8 cellular contexts compared by ENCODE assay signal in genomic region chr22:37218771-37219411, GRCh38. TPM values are rescaled to one million over a fixed set of nuclear protein-coding genes. Genes with fewer than 3 reads are reported as not detected.
DNase-seq lines count a peak whose midpoint lies in the region; ATAC-seq and TF ChIP-seq lines count a peak whose summit lies in the region.

No MANE protein-coding gene starts in this region.

- intact Hi-C loops in esophagus muscularis mucosa (cut with DNase I): no loop called here

- no peak overlapping the region for H2BK5ac ChIP-seq in neuronal stem cell (ENCODE audit: low read length)

- no peak overlapping the region for H3K18ac ChIP-seq in neuronal stem cell (ENCODE audit: low read length)

- TF ChIP-seq EP300 in esophagus muscularis mucosa (IDR thresholded peaks at IDR 0.05): no peak

- no peak overlapping the region for H3K4me2 ChIP-seq in neuronal stem cell (ENCODE audit: insufficient read depth, low read length, poor library complexity, severe bottlenecking)

- H3K36me3 Mint-ChIP-seq in WTC11: no peaks in the 10 kb centered on the region

- no peak overlapping the region for H3K4me3 Mint-ChIP-seq in WTC11

- no CpG with 5 or more reads among the region's 7 CpGs for WGBS in neuronal stem cell (ENCODE audit: extremely low coverage in 2 of 2, insufficient read length in 2 of 2, insufficient replicate concordance in 1 of 2), 2 donors
- 35% methylated on average over 7 of the region's 7 CpGs for WGBS in esophagus muscularis mucosa

- no peak for TF ChIP-seq POLR2A in esophagus muscularis mucosa (IDR thresholded peaks at IDR 0.05; ENCODE audit: low read depth)

- peak; percentile 84 for ATAC-seq in GM18909 (IDR thresholded peaks at IDR 0.05; ENCODE audit: poor library complexity, unreplicated experiment)
- ATAC-seq in HG03039 (IDR thresholded peaks at IDR 0.05; ENCODE audit: unreplicated experiment): peak; percentile 68
- no peak for ATAC-seq in WTC11

- H3K14ac ChIP-seq in neuronal stem cell (ENCODE audit: low read length): no peak overlapping the region

- no peak overlapping the region for H3K4me3 ChIP-seq in neuronal stem cell (ENCODE audit: low read length in 2 of 2)
- no peak overlapping the region for H3K4me3 ChIP-seq in esophagus muscularis mucosa

- H3K36me3 ChIP-seq in neuronal stem cell (replicated peaks in 1 of 2; ENCODE audit: control insufficient read depth in 2 of 2, insufficient read depth in 2 of 2, low read length in 2 of 2): no peaks in the 10 kb centered on the region
- H3K36me3 ChIP-seq in esophagus muscularis mucosa: no peaks in the 10 kb centered on the region

- H3K4me1 Mint-ChIP-seq in WTC11: peaks cover 5% of the 10 kb centered on the region

- H3K4ac ChIP-seq in neuronal stem cell (ENCODE audit: low read length): no peak overlapping the region

- H2BK15ac ChIP-seq in neuronal stem cell (ENCODE audit: low read length): no peak overlapping the region

- H3K27me3 Mint-ChIP-seq in WTC11 (ENCODE audit: low read depth): peaks cover 17% of the 10 kb centered on the region

- DNase-seq in activated CD4-positive, alpha-beta T cell treated with anti-CD3 and anti-CD28 coated beads, Interleukin-2, amount 50 U/mL, for 1 hour: peak; percentile 74
- peak; percentile 61 for DNase-seq in stimulated activated CD4-positive, alpha-beta T cell treated with anti-CD3 and anti-CD28 coated beads, Interleukin-12 subunit alpha, Interleukin-12 subunit beta, amount 100 ng/mL, for 4 hours
- DNase-seq in neuronal stem cell (ENCODE audit: low spot score) (no peak), WTC11 (ENCODE audit: low spot score) (no peak), esophagus muscularis mucosa (ENCODE audit: extremely low spot score) (no peak), COLO668 (lab: John Stamatoyannopoulos, UW; ENCODE audit: unreplicated experiment) (no peak)

- no peak overlapping the region for H3K27ac Mint-ChIP-seq in WTC11

- H2AFZ ChIP-seq in neuronal stem cell (ENCODE audit: low read length): no peak overlapping the region

- H2AK5ac ChIP-seq in neuronal stem cell (ENCODE audit: low read depth, low read length): no peak overlapping the region

- H3K79me1 ChIP-seq in neuronal stem cell (ENCODE audit: low read depth, low read length): no peaks in the 10 kb centered on the region

- H2BK12ac ChIP-seq in neuronal stem cell (ENCODE audit: low read length): no peak overlapping the region

- no peak overlapping the region for H2BK120ac ChIP-seq in neuronal stem cell (ENCODE audit: low read depth, low read length)

- POLR2A ChIA-PET in WTC11 (lab: Charles Lee): no interaction called here

- peaks cover 0 to 1% of the 10 kb centered on the region in 2 donors for H3K4me1 ChIP-seq in neuronal stem cell (ENCODE audit: control insufficient read depth in 2 of 2, insufficient read depth in 1 of 2, low read depth in 1 of 2, low read length in 2 of 2)
- H3K4me1 ChIP-seq in esophagus muscularis mucosa: no peaks in the 10 kb centered on the region

- H3K9me3 ChIP-seq in neuronal stem cell (replicated peaks in 1 of 2; ENCODE audit: control insufficient read depth in 2 of 2, insufficient read depth in 1 of 2, low read depth in 1 of 2, low read length in 2 of 2) (peaks cover 0 to 3% of the 10 kb centered on the region in 2 donors), esophagus muscularis mucosa (no peaks in the 10 kb centered on the region)

- TF ChIP-seq CTCF in WTC11 (IDR thresholded peaks at IDR 0.05): no peak
- TF ChIP-seq CTCF in esophagus muscularis mucosa (IDR thresholded peaks at IDR 0.05): no peak

- H3K27ac ChIP-seq in neuronal stem cell (replicated peaks; ENCODE audit: low read length) (no peak overlapping the region), esophagus muscularis mucosa (replicated peaks in 1 of 4) (no peak overlapping the region)

- H3K9me3 Mint-ChIP-seq in WTC11: peaks cover 12% of the 10 kb centered on the region

- H3K23ac ChIP-seq in neuronal stem cell (ENCODE audit: low read depth, low read length, poor library complexity): no peak overlapping the region

- CTCF ChIA-PET in WTC11 (lab: Charles Lee): interaction anchor here (1.5 to 1.8 kb wide), 2 partner anchors 19 to 92 kb away, joined by 3 to 6 read pairs; no protein-coding TSS in a partner anchor

- H3K9ac ChIP-seq in neuronal stem cell (ENCODE audit: low read depth, low read length, poor library complexity): no peak overlapping the region

- H3K27me3 ChIP-seq in neuronal stem cell (ENCODE audit: control insufficient read depth in 3 of 3, insufficient read depth in 3 of 3, low read depth in 1 of 3, low read length in 3 of 3) (peaks cover 0 to 46% (median 0%) of the 10 kb centered on the region in 3 experiments), esophagus muscularis mucosa (peaks cover 0 to 46% (median 0%) of the 10 kb centered on the region in 4 donors)

- no peak overlapping the region for H4K8ac ChIP-seq in neuronal stem cell (ENCODE audit: low read depth, low read length)

- no peak overlapping the region for H4K91ac ChIP-seq in neuronal stem cell (ENCODE audit: low read depth, low read length, poor library complexity)

TF ChIP-seq in WTC11, 78 proteins besides CTCF, POLR2A, EP300 and RAD21 (continues in another document):
- TF ChIP-seq ZSCAN18 (CRISPR knock-in tag; IDR thresholded peaks at IDR 0.05): no peak
- no peak for TF ChIP-seq NFATC4 (CRISPR knock-in tag; IDR thresholded peaks at IDR 0.05)
- TF ChIP-seq PREB (CRISPR knock-in tag; IDR thresholded peaks at IDR 0.05; ENCODE audit: borderline replicate concordance): no peak
- no peak for TF ChIP-seq JAZF1 (CRISPR knock-in tag; IDR thresholded peaks at IDR 0.05)
- no peak for TF ChIP-seq ZNF423 (CRISPR knock-in tag; IDR thresholded peaks at IDR 0.05)
- no peak for TF ChIP-seq ZNF281 (CRISPR knock-in tag; IDR thresholded peaks at IDR 0.05)
- no peak for TF ChIP-seq ZNF671 (CRISPR knock-in tag; IDR thresholded peaks at IDR 0.05)
- TF ChIP-seq MLX (CRISPR knock-in tag; IDR thresholded peaks at IDR 0.05): no peak
- TF ChIP-seq ZNF396 (CRISPR knock-in tag; IDR thresholded peaks at IDR 0.05; ENCODE audit: borderline replicate concordance): no peak
- TF ChIP-seq KAT7 (CRISPR knock-in tag; IDR thresholded peaks at IDR 0.05; ENCODE audit: borderline replicate concordance): no peak
- no peak for TF ChIP-seq TP53 (CRISPR knock-in tag; IDR thresholded peaks at IDR 0.05)

RNA-seq across cellular contexts. Expression of gene SSTR3, which starts 6.6 kb away (rescaled TPM):
- 0.22 TPM for polyA plus RNA-seq in neuronal stem cell (2013, experiment 1 of 2)
- 0.28 TPM for polyA plus RNA-seq in neuronal stem cell (2013, experiment 2 of 2)
- 0.21 to 0.25 TPM (median 0.22 TPM) in 3 replicates for total RNA-seq in WTC11 (2021)
- not detected for total RNA-seq in esophagus muscularis mucosa

RNA-seq across cellular contexts. Expression of gene RAC2, which starts 25.2 kb away (rescaled TPM):
- polyA plus RNA-seq in neuronal stem cell (2013, experiment 1 of 2): 1.2 TPM
- polyA plus RNA-seq in neuronal stem cell (2013, experiment 2 of 2): 1.1 TPM
- total RNA-seq in WTC11 (2021) (3.6 to 4.9 TPM (median 4.9 TPM) in 3 replicates), esophagus muscularis mucosa (10 to 100 TPM in 1 of 4 donors, 1 to 10 TPM in 3; 4.1 to 21.9 (median 7.2) TPM)

RNA-seq across cellular contexts. Expression of gene C1QTNF6, which starts 30.8 kb away (rescaled TPM):
- 17.0 TPM for polyA plus RNA-seq in neuronal stem cell (2013, experiment 1 of 2)
- polyA plus RNA-seq in neuronal stem cell (2013, experiment 2 of 2): 18.2 TPM
- total RNA-seq in WTC11 (2021) (5.7 to 6.4 TPM (median 5.9 TPM) in 3 replicates), esophagus muscularis mucosa (1 to 10 TPM in 3 of 4 donors, under 1 TPM in 1; 0.83 to 2.9 (median 1.3) TPM)

Comparison
In these comparisons a context has a peak if more than half of its experiments do, and no peak if none do; other contexts are left out.
1. DNase-seq: peak in activated CD4-positive, alpha-beta T cell treated with anti-CD3 and anti-CD28 coated beads, Interleukin-2, amount 50 U/mL, for 1 hour (single experiment) and stimulated activated CD4-positive, alpha-beta T cell treated with anti-CD3 and anti-CD28 coated beads, Interleukin-12 subunit alpha, Interleukin-12 subunit beta, amount 100 ng/mL, for 4 hours (single experiment); none in neuronal stem cell (single experiment), WTC11 (single experiment), esophagus muscularis mucosa (single experiment) and COLO668 (single experiment).